In the genomic region with DNA sequence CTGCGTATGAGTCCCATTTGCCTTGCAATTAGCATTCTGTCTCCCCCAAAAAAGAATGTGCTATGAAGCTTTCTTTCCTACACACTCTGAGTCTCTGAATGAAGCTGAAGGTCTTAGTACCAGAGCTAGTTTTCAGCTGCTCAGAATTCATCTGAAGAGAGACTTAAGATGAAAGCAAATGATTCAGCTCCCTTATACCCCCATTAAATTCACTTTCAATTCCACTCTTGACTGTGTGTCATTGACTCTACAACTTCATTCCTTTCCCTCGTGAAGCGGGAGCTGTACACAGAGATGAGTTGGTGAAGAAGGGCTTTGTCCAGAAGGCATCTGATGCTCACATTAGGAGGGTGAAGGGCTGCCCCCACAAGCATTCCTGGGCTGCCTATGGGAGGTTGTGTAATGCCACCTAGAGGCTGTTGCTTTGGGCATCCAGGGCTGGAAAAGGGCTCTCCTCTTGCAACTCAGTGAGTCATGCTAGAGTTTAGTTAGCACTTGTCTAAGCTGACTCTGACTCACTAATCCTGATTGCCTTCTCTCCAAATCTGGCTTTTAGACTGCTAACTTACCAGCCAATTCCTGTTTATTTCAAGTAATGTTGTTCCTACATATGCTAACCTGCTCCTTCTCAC, we compare ENCODE assay signal across 7 cellular contexts. TPM values are rescaled to one million over a fixed set of nuclear protein-coding genes. Genes with fewer than 3 reads are reported as not detected.
A peak's percentile ranks its signal among the peaks of the same experiment; 100 is the strongest.
DNase-seq lines count a peak whose midpoint lies in the region; ATAC-seq and TF ChIP-seq lines count a peak whose summit lies in the region.

No MANE protein-coding gene starts in this region.

- in situ Hi-C loops in GM13977 (cut with MboI; ENCODE audit: low pct_unique_long_range_greater_than_20kb, low sequenced_read_pairs, unreplicated experiment), result no loop called here

- 29 to 32% methylated on average over 3 of the region's 3 CpGs for WGBS in esophagus, 2 donors

- no peaks in the 10 kb centered on the region for H3K36me3 ChIP-seq in esophagus (ENCODE audit: control insufficient read depth in 2 of 2, insufficient read depth in 2 of 2, low read length in 1 of 2)

- DNase-seq in GM13977 (ENCODE audit: low spot score), result peak; percentile 11
- DNase-seq in NCI-H69 (lab: John Stamatoyannopoulos, UW), result peak; percentile 15
- DNase-seq in retina, result peak; percentile 3
- no peak for DNase-seq in NCI-H1694 (lab: John Stamatoyannopoulos, UW)
- DNase-seq in CD1c-positive myeloid dendritic cell (ENCODE audit: extremely low spot score), result no peak

- H3K4me1 ChIP-seq in esophagus (ENCODE audit: control insufficient read depth in 2 of 2, insufficient read depth in 2 of 2, low read length in 1 of 2), result peaks cover 0 to 3% of the 10 kb centered on the region in 2 donors

- peak overlapping the region; percentile 21 to 51 for H3K4me3 ChIP-seq in esophagus (ENCODE audit: low read depth in 1 of 2, low read length in 2 of 2)

- H3K9me3 ChIP-seq in esophagus (ENCODE audit: control insufficient read depth in 2 of 2, insufficient read depth in 1 of 2, low read depth in 1 of 2, low read length in 1 of 2), result peaks cover 0 to 2% of the 10 kb centered on the region in 2 donors

- peak; percentile 24 for TF ChIP-seq CTCF in GM13977 (IDR thresholded peaks at IDR 0.05; ENCODE audit: extremely low read depth, insufficient read depth, missing control alignments)

- peak overlapping the region; percentile 78 to 79 for H3K27ac ChIP-seq in esophagus (ENCODE audit: low read depth in 2 of 2, low read length in 1 of 2)

- no peak for ATAC-seq in HG03520 (IDR thresholded peaks at IDR 0.05; ENCODE audit: unreplicated experiment)

- no peaks in the 10 kb centered on the region for H3K27me3 ChIP-seq in esophagus (ENCODE audit: control insufficient read depth in 1 of 2, insufficient read depth in 2 of 2, low read length in 2 of 2)

RNA-seq across cellular contexts. Expression of a gene that starts 1.8 kb away (rescaled TPM):
- 1,000 to 10,000 TPM; 2,433 to 2,781 TPM for polyA plus RNA-seq in esophagus

RNA-seq across cellular contexts. Expression of a gene that starts 8.1 kb away (rescaled TPM):
- polyA plus RNA-seq in esophagus, result 1,000 to 10,000 TPM; 1,582 to 3,252 TPM

RNA-seq across cellular contexts. Expression of a gene that starts 24.5 kb away (rescaled TPM):
- 1,000 to 10,000 TPM; 3,933 to 4,263 TPM for polyA plus RNA-seq in esophagus

RNA-seq across cellular contexts. Expression of a gene that starts 31.2 kb away (rescaled TPM):
- polyA plus RNA-seq in esophagus, result over 10,000 TPM; 18,496 to 19,645 TPM

RNA-seq across cellular contexts. Expression of a gene that starts 38.6 kb away (rescaled TPM):
- 10 to 100 TPM; 10.9 to 75.1 TPM for polyA plus RNA-seq in esophagus

Comparison
In these comparisons a context has a peak if more than half of its experiments do, and no peak if none do; other contexts are left out.
1. DNase-seq: peak in GM13977 (single experiment), NCI-H69 (single experiment) and retina (single experiment); none in NCI-H1694 (single experiment) and CD1c-positive myeloid dendritic cell (single experiment).